In genomic region chr11:42840856-42841255, GRCh38 we compare ENCODE assay signal across 20 cellular contexts.
"Had no signal": no experiment of that assay in that cellular context is flagged by ENCODE, and none has a peak within 500 bp of the region (broad histone marks: within the 10 kb centered on the region; RNA-seq: fewer than 3 reads in every experiment).

No MANE protein-coding gene starts in this region.

- H3K9me3 Mint-ChIP-seq: activated CD8-positive, alpha-beta T cell treated with anti-CD3 and anti-CD28 coated beads for 36 hours had no signal

- H3K9me3 ChIP-seq: breast epithelium had no signal

- ATAC-seq: activated CD4-positive, alpha-beta T cell treated with anti-CD3 and anti-CD28 coated beads for 36 hours; activated CD8-positive, alpha-beta T cell treated with anti-CD3 and anti-CD28 coated beads for 36 hours; activated T-cell treated with anti-CD3 and anti-CD28 coated beads, Interleukin-2, amount 50 U/mL, for 72 hours; T-cell had no signal

- H3K36me3 Mint-ChIP-seq: activated naive CD4-positive, alpha-beta T cell treated with anti-CD3 and anti-CD28 coated beads, Interleukin-2, amount 10 ng/mL, durations not matched to agents 7 days and 5 days; activated naive CD8-positive, alpha-beta T cell treated with anti-CD3 and anti-CD28 coated beads for 36 hours; T-cell had no signal

- H3K27me3 Mint-ChIP-seq: activated CD4-positive, alpha-beta T cell treated with anti-CD3 and anti-CD28 coated beads for 36 hours; activated CD8-positive, alpha-beta T cell treated with anti-CD3 and anti-CD28 coated beads for 36 hours; activated naive CD4-positive, alpha-beta T cell treated with anti-CD3 and anti-CD28 coated beads, Interleukin-2, amount 10 ng/mL, durations not matched to agents 7 days and 5 days; activated naive CD8-positive, alpha-beta T cell treated with anti-CD3 and anti-CD28 coated beads for 36 hours; T-cell had no signal

- H3K4me3 ChIP-seq: breast epithelium, PC-9 had no signal

- H3K4me3 Mint-ChIP-seq: activated CD4-positive, alpha-beta T cell treated with anti-CD3 and anti-CD28 coated beads for 36 hours; activated CD8-positive, alpha-beta T cell treated with anti-CD3 and anti-CD28 coated beads for 36 hours; activated naive CD4-positive, alpha-beta T cell treated with anti-CD3 and anti-CD28 coated beads, Interleukin-2, amount 10 ng/mL, durations not matched to agents 7 days and 5 days; activated naive CD8-positive, alpha-beta T cell treated with anti-CD3 and anti-CD28 coated beads for 36 hours; activated T-cell treated with anti-CD3 and anti-CD28 coated beads, Interleukin-2, amount 50 U/mL, for 72 hours; T-cell had no signal

- H3K36me3 ChIP-seq: breast epithelium had no signal

- H3K4me1 ChIP-seq: breast epithelium had no signal

- H2AFZ ChIP-seq: PC-9 had no signal

- DNase-seq: activated CD4-positive, alpha-beta T cell treated with anti-CD3 and anti-CD28 coated beads for 36 hours; activated CD4-positive, alpha-beta T cell treated with anti-CD3 and anti-CD28 coated beads, Interleukin-2, amount 50 U/mL, for 1 hour; activated CD8-positive, alpha-beta memory T cell treated with anti-CD3 and anti-CD28 coated beads, Interleukin-2, amount 50 U/mL, for 4 hours; activated CD8-positive, alpha-beta T cell treated with anti-CD3 and anti-CD28 coated beads for 36 hours; activated gamma-delta T cell treated with Interleukin-2 at 50 U/mL for 16 hours; activated naive CD4-positive, alpha-beta T cell treated with anti-CD3 and anti-CD28 coated beads, Interleukin-2, amount 10 ng/mL, durations not matched to agents 7 days and 5 days; activated naive CD8-positive, alpha-beta T cell treated with anti-CD3 and anti-CD28 coated beads for 36 hours; activated T-cell treated with anti-CD3 and anti-CD28 coated beads, Interleukin-2, amount 50 U/mL, for 72 hours; NCI-H1048; NCI-H146; NCI-H187 treated with DMSO at 0.1 percent for 48 hours; NCI-H2081 treated with DMSO at 0.1 percent for 48 hours; NCI-H446; PC-9; SIG-M5; T-cell; T-helper 2 cell; T1000 had no signal

- H3K4me1 Mint-ChIP-seq: activated CD4-positive, alpha-beta T cell treated with anti-CD3 and anti-CD28 coated beads for 36 hours; activated naive CD4-positive, alpha-beta T cell treated with anti-CD3 and anti-CD28 coated beads, Interleukin-2, amount 10 ng/mL, durations not matched to agents 7 days and 5 days; activated naive CD8-positive, alpha-beta T cell treated with anti-CD3 and anti-CD28 coated beads for 36 hours; T-cell had no signal

- H3K27ac Mint-ChIP-seq: activated CD4-positive, alpha-beta T cell treated with anti-CD3 and anti-CD28 coated beads for 36 hours; activated CD8-positive, alpha-beta T cell treated with anti-CD3 and anti-CD28 coated beads for 36 hours; activated naive CD4-positive, alpha-beta T cell treated with anti-CD3 and anti-CD28 coated beads, Interleukin-2, amount 10 ng/mL, durations not matched to agents 7 days and 5 days; activated naive CD8-positive, alpha-beta T cell treated with anti-CD3 and anti-CD28 coated beads for 36 hours; activated T-cell treated with anti-CD3 and anti-CD28 coated beads, Interleukin-2, amount 50 U/mL, for 72 hours; activated T-helper 2 cell treated with anti-CD3 and anti-CD28 coated beads, Interferon-gamma antibody, Interleukin-2, Interleukin-4, amounts not matched to agents 10 μg/mL and 5 μg/mL and 100 μg/mL, durations not matched to agents 14 hours and 24 hours and 36 hours; T-cell had no signal

- H3K27me3 ChIP-seq: breast epithelium had no signal

- H3K27ac ChIP-seq: breast epithelium, PC-9 had no signal

- H3K4me2 ChIP-seq: PC-9 had no signal
